8 cellular contexts compared by ENCODE assay signal in genomic region chr19:58098682-58098998, GRCh38. TPM values are rescaled to one million over a fixed set of nuclear protein-coding genes. Genes with fewer than 3 reads are reported as not detected.
A peak's percentile ranks its signal among the peaks of the same experiment; 100 is the strongest.
DNase-seq lines count a peak whose midpoint lies in the region; ATAC-seq, FAIRE-seq and TF ChIP-seq lines count a peak whose summit lies in the region.

No MANE protein-coding gene starts in this region.

- TF ChIP-seq POLR2A in HepG2 (IDR thresholded peaks at IDR 0.05; ENCODE audit: insufficient read depth in 1 of 2, low read depth in 2 of 2, low read length in 2 of 2) (no peak), vagina (IDR thresholded peaks at IDR 0.05) (no peak)

- TF ChIP-seq CTCF in liver (IDR thresholded peaks at IDR 0.05; ENCODE audit: low read depth, low read length, missing input control) (no peak), HepG2 (CRISPR knock-in tag; IDR thresholded peaks at IDR 0.05) (no peak), mucosa of descending colon (IDR thresholded peaks at IDR 0.05) (no peak), vagina (IDR thresholded peaks at IDR 0.05) (no peak)

- no TSS peak for BruUV-seq in HepG2 (replicated peaks; lab: Mats Ljungman, UMichigan)

- H3K4me1 ChIP-seq in liver (ENCODE audit: control insufficient read depth in 4 of 4, insufficient read depth in 4 of 4, low read length in 3 of 4) (peaks cover 0 to 6% (median 3%) of the 10 kb centered on the region in 4 donors), HepG2 (ENCODE audit: insufficient read depth, low read length) (no peaks in the 10 kb centered on the region), mucosa of descending colon (ENCODE audit: low read depth) (peaks cover 7% of the 10 kb centered on the region), vagina (peaks cover 22% of the 10 kb centered on the region)

- peaks cover 8% of the 10 kb centered on the region for H3K4me1 Mint-ChIP-seq in central memory CD8-positive, alpha-beta T cell

- no peaks in the 10 kb centered on the region for H3K27me3 Mint-ChIP-seq in central memory CD8-positive, alpha-beta T cell

- peak overlapping the region; percentile 100 for H3K27ac Mint-ChIP-seq in central memory CD8-positive, alpha-beta T cell (ENCODE audit: low read depth)

- H2AFZ ChIP-seq in HepG2 (ENCODE audit: low read length) = no peak overlapping the region

- intact Hi-C loops in HepG2 (cut with micrococcal nuclease; ENCODE audit: unreplicated experiment) = no loop called here
- intact Hi-C loops in mucosa of descending colon (cut with DNase I, micrococcal nuclease) = no loop called here
- intact Hi-C loops in vagina (cut with DNase I) = no loop called here

- ATAC-seq in HepG2 (no peak), mucosa of descending colon (no peak)
- no peak for ATAC-seq in central memory CD8-positive, alpha-beta T cell (replicated peaks; ENCODE audit: extremely low read depth, poor library complexity, severe bottlenecking)

- H3K9me3 ChIP-seq in liver (ENCODE audit: control insufficient read depth in 4 of 4, low read length in 3 of 4) (peaks cover 17 to 44% (median 27%) of the 10 kb centered on the region in 4 donors), HepG2 (ENCODE audit: low read length) (peaks cover 91% of the 10 kb centered on the region), mucosa of descending colon (peaks cover 38% of the 10 kb centered on the region), vagina (no peaks in the 10 kb centered on the region)

- H3K27ac ChIP-seq in liver (ENCODE audit: low read depth in 1 of 2, low read length in 2 of 2) (peak overlapping the region; percentile 87 to 94), HepG2 (ENCODE audit: extremely low read length, insufficient read depth, low read length) (no peak overlapping the region), vagina (peak overlapping the region; percentile 89)

- DNase-seq in HepG2 (ENCODE audit: low spot score) (no peak), mucosa of descending colon (no peak), vagina (ENCODE audit: extremely low spot score in 2 of 2) (no peak), HEK293T (ENCODE audit: extremely low spot score) (no peak), DMS79 treated with DMSO at 0.1 percent for 48 hours (lab: John Stamatoyannopoulos, UW) (no peak), globus pallidus (ENCODE audit: low spot score) (no peak)
- no peak for DNase-seq in central memory CD8-positive, alpha-beta T cell (ENCODE audit: low spot score in 2 of 2)

- 25% methylated on average over 2 of the region's 2 CpGs for WGBS in liver
- 29% methylated on average over 2 of the region's 2 CpGs for WGBS in HepG2 (ENCODE audit: low lambda C conversion rate)

- in situ Hi-C loops in HepG2 (cut with HindIII; ENCODE audit: extremely low pct_ligation_motif_present, low pct_unique_long_range_greater_than_20kb) = no loop called here

- H3K36me3 ChIP-seq in liver (ENCODE audit: control insufficient read depth in 4 of 4, insufficient read depth in 3 of 4, low read depth in 1 of 4, low read length in 3 of 4) (no peaks in the 10 kb centered on the region), HepG2 (replicated peaks in 1 of 2; ENCODE audit: control insufficient read depth in 1 of 2, insufficient read depth in 2 of 2, low read length in 2 of 2) (no peaks in the 10 kb centered on the region), mucosa of descending colon (ENCODE audit: low read depth) (no peaks in the 10 kb centered on the region), vagina (peaks cover 0 to 3% of the 10 kb centered on the region in 2 donors)

- H3K9me3 Mint-ChIP-seq in central memory CD8-positive, alpha-beta T cell = peaks cover 18% of the 10 kb centered on the region

- peaks cover 24% of the 10 kb centered on the region for H3K36me3 Mint-ChIP-seq in central memory CD8-positive, alpha-beta T cell (ENCODE audit: insufficient read depth)

- H3K4me3 Mint-ChIP-seq in central memory CD8-positive, alpha-beta T cell = peak overlapping the region; percentile 84

- no peak for TF ChIP-seq RAD21 in liver (IDR thresholded peaks at IDR 0.05)
- no peak for TF ChIP-seq RAD21 in HepG2 (CRISPR knock-in tag; IDR thresholded peaks at IDR 0.05)

- H3K4me2 ChIP-seq in HepG2 (ENCODE audit: low read depth, low read length) = no peak overlapping the region

- no peak for TF ChIP-seq EP300 in HepG2 (IDR thresholded peaks at IDR 0.05; ENCODE audit: low read depth in 2 of 2, low read length in 2 of 2)
- TF ChIP-seq EP300 in HepG2 (CRISPR knock-in tag; IDR thresholded peaks at IDR 0.05; ENCODE audit: borderline replicate concordance) = no peak

- POLR2A ChIA-PET in HepG2 (lab: Yijun Ruan, JAX) (no interaction called here), HEK293T (lab: Yijun Ruan, JAX) (no interaction called here)

- CTCF ChIA-PET in HepG2 (lab: Yijun Ruan, JAX; ENCODE audit: low intra/inter-chr PET ratio, low total read pairs) = no interaction called here
- CTCF ChIA-PET in HEK293T (lab: Yijun Ruan, JAX) = no interaction called here

- H3K4me3 ChIP-seq in liver (ENCODE audit: low read depth in 1 of 3, low read length in 3 of 3) (peak overlapping the region; percentile 38 to 92 (median 53)), HepG2 (replicated peaks in 1 of 3; ENCODE audit: insufficient read depth in 1 of 3, low read depth in 2 of 3, low read length in 3 of 3) (no peak overlapping the region), mucosa of descending colon (peak overlapping the region; percentile 78), vagina (peak overlapping the region; percentile 72 to 82)

- no peaks in the 10 kb centered on the region for H4K20me1 ChIP-seq in HepG2 (ENCODE audit: insufficient read depth, low read length)

- H3K27me3 ChIP-seq in liver (ENCODE audit: control insufficient read depth in 4 of 4, insufficient read depth in 4 of 4, low read length in 3 of 4) (no peaks in the 10 kb centered on the region), HepG2 (ENCODE audit: control insufficient read depth in 1 of 2, insufficient read depth in 2 of 2, low read length in 2 of 2) (no peaks in the 10 kb centered on the region), vagina (no peaks in the 10 kb centered on the region)

- no peak for FAIRE-seq in HepG2 (lab: Jason Lieb, UNC)

- peak overlapping the region; percentile 45 to 82 for H3K9ac ChIP-seq in liver (ENCODE audit: low read depth in 1 of 2, low read length in 2 of 2)
- no peak overlapping the region for H3K9ac ChIP-seq in HepG2 (ENCODE audit: insufficient read depth, low read depth, low read length)

- no peaks in the 10 kb centered on the region for H3K79me2 ChIP-seq in HepG2 (ENCODE audit: insufficient read depth, low read length)

RNA-seq across cellular contexts. Expression of gene ZSCAN18, which starts 0.6 kb away (rescaled TPM):
- total RNA-seq in liver (10 to 100 TPM; 13.1 to 21.7 TPM), HepG2 (2016; rRNA removed; fragmentation: Illumina TruSeq; extraction: Trizol) (not detected in 2 replicates), mucosa of descending colon (10 to 100 TPM; 17.9 to 69.5 (median 23.0) TPM), vagina (61.4 TPM)
- polyA plus RNA-seq in liver (10 to 100 TPM in 1 of 2 donors, 1 to 10 TPM in 1; 2.1 to 10.3 TPM), HepG2 (2011; rRNA removed) (0.10 TPM in 1 of 2 replicates, not detected in the other)
- not detected in 2 replicates for total RNA-seq in HepG2 (2016; cell fraction: cytosol; rRNA removed; fragmentation: Illumina TruSeq; extraction: Trizol; ENCODE audit: low read depth)
- not detected in 2 replicates for total RNA-seq in HepG2 (2016; cell fraction: insoluble cytoplasmic fraction; rRNA removed; fragmentation: Illumina TruSeq; extraction: Trizol)
- total RNA-seq in HepG2 (2016; cell fraction: membrane; rRNA removed; fragmentation: Illumina TruSeq; extraction: Trizol) = not detected in 2 replicates
- total RNA-seq in HepG2 (2016; cell fraction: nucleus; rRNA removed; fragmentation: Illumina TruSeq; extraction: Trizol) = not detected in 2 replicates
- polyA plus RNA-seq in HepG2 (2011; cell fraction: cytosol; rRNA removed) = not detected in 2 replicates
- not detected in 2 replicates for polyA plus RNA-seq in HepG2 (2011; cell fraction: nucleus; rRNA removed)
- not detected in 2 replicates for polyA plus RNA-seq in HepG2 (2012)
- not detected in 2 replicates for polyA plus RNA-seq in HepG2 (2016; cell fraction: cytosol; fragmentation: Illumina TruSeq; extraction: Trizol; ENCODE audit: low read depth)
- not detected in 2 replicates for polyA plus RNA-seq in HepG2 (2016; cell fraction: insoluble cytoplasmic fraction; fragmentation: Illumina TruSeq; extraction: Trizol; ENCODE audit: low read depth)
- polyA plus RNA-seq in HepG2 (2016; cell fraction: membrane; fragmentation: Illumina TruSeq; extraction: Trizol; ENCODE audit: low read depth) = not detected in 2 replicates
- polyA plus RNA-seq in HepG2 (2016; cell fraction: nucleus; fragmentation: Illumina TruSeq; extraction: Trizol; ENCODE audit: insufficient read depth, low read depth) = not detected in 2 replicates
- not detected in 2 replicates for polyA minus RNA-seq in HepG2 (2011; rRNA and poly(A)+ RNA removed; ENCODE audit: low replicate concordance)
- not detected in 2 replicates for polyA minus RNA-seq in HepG2 (2011; cell fraction: cytosol; rRNA and poly(A)+ RNA removed)
- polyA minus RNA-seq in HepG2 (2011; cell fraction: nucleus; rRNA and poly(A)+ RNA removed) = not detected in 2 replicates

RNA-seq across cellular contexts. Expression of gene ZNF135, which starts 39.6 kb away (rescaled TPM):
- 1 to 10 TPM in 1 of 2 donors, under 1 TPM in 1; 0.42 to 1.5 TPM for total RNA-seq in liver
- polyA plus RNA-seq in liver = under 1 TPM; 0.31 to 0.42 TPM
- total RNA-seq in HepG2 (2016; rRNA removed; fragmentation: Illumina TruSeq; extraction: Trizol) = not detected in 2 replicates
- not detected in 2 replicates for total RNA-seq in HepG2 (2016; cell fraction: cytosol; rRNA removed; fragmentation: Illumina TruSeq; extraction: Trizol; ENCODE audit: low read depth)
- not detected in 2 replicates for total RNA-seq in HepG2 (2016; cell fraction: insoluble cytoplasmic fraction; rRNA removed; fragmentation: Illumina TruSeq; extraction: Trizol)
- not detected in 2 replicates for total RNA-seq in HepG2 (2016; cell fraction: membrane; rRNA removed; fragmentation: Illumina TruSeq; extraction: Trizol)
- not detected in 2 replicates for total RNA-seq in HepG2 (2016; cell fraction: nucleus; rRNA removed; fragmentation: Illumina TruSeq; extraction: Trizol)
- not detected in 2 replicates for polyA plus RNA-seq in HepG2 (2011; rRNA removed)
- polyA plus RNA-seq in HepG2 (2011; cell fraction: cytosol; rRNA removed) = not detected in 2 replicates
- polyA plus RNA-seq in HepG2 (2011; cell fraction: nucleus; rRNA removed) = not detected in 2 replicates
- polyA plus RNA-seq in HepG2 (2012) = not detected in 2 replicates
- not detected in 2 replicates for polyA plus RNA-seq in HepG2 (2016; cell fraction: cytosol; fragmentation: Illumina TruSeq; extraction: Trizol; ENCODE audit: low read depth)
- not detected in 2 replicates for polyA plus RNA-seq in HepG2 (2016; cell fraction: insoluble cytoplasmic fraction; fragmentation: Illumina TruSeq; extraction: Trizol; ENCODE audit: low read depth)
- not detected in 2 replicates for polyA plus RNA-seq in HepG2 (2016; cell fraction: membrane; fragmentation: Illumina TruSeq; extraction: Trizol; ENCODE audit: low read depth)
- not detected in 2 replicates for polyA plus RNA-seq in HepG2 (2016; cell fraction: nucleus; fragmentation: Illumina TruSeq; extraction: Trizol; ENCODE audit: insufficient read depth, low read depth)
- not detected in 2 replicates for polyA minus RNA-seq in HepG2 (2011; rRNA and poly(A)+ RNA removed; ENCODE audit: low replicate concordance)
- polyA minus RNA-seq in HepG2 (2011; cell fraction: cytosol; rRNA and poly(A)+ RNA removed) = not detected in 2 replicates
- polyA minus RNA-seq in HepG2 (2011; cell fraction: nucleus; rRNA and poly(A)+ RNA removed) = not detected in 2 replicates
- 1 to 10 TPM; 1.3 to 5.8 (median 2.2) TPM for total RNA-seq in mucosa of descending colon
- 5.4 TPM for total RNA-seq in vagina

RNA-seq across cellular contexts. Expression of gene ZNF329, which starts 51.9 kb away (rescaled TPM):
- total RNA-seq in liver (1 to 10 TPM; 5.4 to 6.8 TPM), HepG2 (2016; rRNA removed; fragmentation: Illumina TruSeq; extraction: Trizol) (9.6 and 11.4 TPM in 2 replicates), mucosa of descending colon (10 to 100 TPM in 1 of 3 donors, 1 to 10 TPM in 2; 3.5 to 10.3 (median 4.9) TPM), vagina (9.6 TPM)
- polyA plus RNA-seq in liver (1 to 10 TPM; 1.2 to 2.2 TPM), HepG2 (2011; rRNA removed) (3.8 and 4.6 TPM in 2 replicates)
- 3.2 and 3.3 TPM in 2 replicates for total RNA-seq in HepG2 (2016; cell fraction: cytosol; rRNA removed; fragmentation: Illumina TruSeq; extraction: Trizol; ENCODE audit: low read depth)
- 8.8 and 10.9 TPM in 2 replicates for total RNA-seq in HepG2 (2016; cell fraction: insoluble cytoplasmic fraction; rRNA removed; fragmentation: Illumina TruSeq; extraction: Trizol)
- 6.3 and 7.1 TPM in 2 replicates for total RNA-seq in HepG2 (2016; cell fraction: membrane; rRNA removed; fragmentation: Illumina TruSeq; extraction: Trizol)
- 4.4 and 7.0 TPM in 2 replicates for total RNA-seq in HepG2 (2016; cell fraction: nucleus; rRNA removed; fragmentation: Illumina TruSeq; extraction: Trizol)
- 2.2 and 4.1 TPM in 2 replicates for polyA plus RNA-seq in HepG2 (2011; cell fraction: cytosol; rRNA removed)
- polyA plus RNA-seq in HepG2 (2011; cell fraction: nucleus; rRNA removed) = 1.9 and 2.6 TPM in 2 replicates
- 4.6 and 5.2 TPM in 2 replicates for polyA plus RNA-seq in HepG2 (2012)
- polyA plus RNA-seq in HepG2 (2016; cell fraction: cytosol; fragmentation: Illumina TruSeq; extraction: Trizol; ENCODE audit: low read depth) = 0.80 and 1.1 TPM in 2 replicates
- 7.3 and 7.6 TPM in 2 replicates for polyA plus RNA-seq in HepG2 (2016; cell fraction: insoluble cytoplasmic fraction; fragmentation: Illumina TruSeq; extraction: Trizol; ENCODE audit: low read depth)
- 3.3 and 3.9 TPM in 2 replicates for polyA plus RNA-seq in HepG2 (2016; cell fraction: membrane; fragmentation: Illumina TruSeq; extraction: Trizol; ENCODE audit: low read depth)
- polyA plus RNA-seq in HepG2 (2016; cell fraction: nucleus; fragmentation: Illumina TruSeq; extraction: Trizol; ENCODE audit: insufficient read depth, low read depth) = 6.0 and 7.0 TPM in 2 replicates
- 1.8 and 3.5 TPM in 2 replicates for polyA minus RNA-seq in HepG2 (2011; rRNA and poly(A)+ RNA removed; ENCODE audit: low replicate concordance)
- polyA minus RNA-seq in HepG2 (2011; cell fraction: cytosol; rRNA and poly(A)+ RNA removed) = 3.0 and 4.4 TPM in 2 replicates
- 3.5 and 7.2 TPM in 2 replicates for polyA minus RNA-seq in HepG2 (2011; cell fraction: nucleus; rRNA and poly(A)+ RNA removed)

Comparison
In these comparisons a context has a peak if more than half of its experiments do, and no peak if none do; other contexts are left out.
1. H3K4me3 ChIP-seq: peak in liver (3 of 3), mucosa of descending colon (single experiment) and vagina (2 of 2); none in HepG2 (0 of 3).
2. RNA of gene ZSCAN18, which starts 0.6 kb away (total RNA-seq): 61.4 TPM in vagina (single experiment), 17.9 to 69.5 TPM in mucosa of descending colon and 13.1 to 21.7 TPM in liver; not detected in HepG2; every median in the first group is over 10 times any median in the second.